In the genomic region with DNA sequence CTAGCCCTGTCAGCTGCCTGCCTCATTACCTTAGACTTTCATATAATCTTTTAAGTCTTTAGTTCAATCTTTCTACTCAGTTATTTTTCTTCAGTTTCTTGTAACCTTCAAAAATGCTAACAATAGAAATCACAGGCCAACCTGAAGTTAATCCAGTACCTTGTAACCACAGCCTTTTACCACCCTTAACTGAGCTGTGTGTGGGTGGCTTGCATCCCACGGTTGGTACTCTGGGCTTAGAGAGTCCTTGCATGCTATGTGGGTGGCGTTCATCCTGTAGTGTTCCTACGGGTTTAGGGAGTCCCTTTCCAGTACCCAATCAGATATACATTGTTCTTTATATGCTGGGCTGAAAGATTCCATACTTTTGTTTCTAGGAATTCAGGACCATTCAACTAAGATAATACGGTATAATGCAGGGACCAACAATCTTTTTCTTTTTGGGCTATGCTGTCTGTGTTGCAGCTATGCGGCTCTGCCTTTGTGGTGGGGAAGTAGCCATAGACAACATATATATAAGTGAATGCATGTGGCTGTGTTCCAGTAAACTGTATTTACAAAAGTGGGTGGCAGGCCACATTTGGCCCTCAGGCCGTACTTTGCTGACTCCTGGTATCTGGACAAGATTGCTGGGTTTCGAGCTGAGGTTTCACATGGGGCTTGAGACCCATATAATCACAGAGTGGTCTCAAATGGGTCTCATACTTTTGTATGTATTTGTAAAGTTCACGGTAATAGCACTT, we compare ENCODE assay signal across 16 cellular contexts.
DNase-seq lines count a peak whose midpoint lies in the region; ATAC-seq lines count a peak whose summit lies in the region.
"Had no signal": no experiment of that assay in that cellular context is flagged by ENCODE, and none has a peak within 500 bp of the region (broad histone marks: within the 10 kb centered on the region; RNA-seq: fewer than 3 reads in every experiment).

No MANE protein-coding gene starts in this region.

- H2BK15ac ChIP-seq in mesendoderm (replicated peaks; ENCODE audit: low read depth) = no peak overlapping the region

- no peak overlapping the region for H3K18ac ChIP-seq in mesendoderm (ENCODE audit: low read length)

- no peak overlapping the region for H3K4ac ChIP-seq in mesendoderm (ENCODE audit: low read depth, low read length)

- no peaks in the 10 kb centered on the region for H3K79me1 ChIP-seq in mesendoderm (ENCODE audit: low read length)

- H4K8ac ChIP-seq in mesendoderm (ENCODE audit: low read depth, low read length) = no peak overlapping the region

- H3K9ac ChIP-seq in mesendoderm (ENCODE audit: low read length) = no peak overlapping the region

- H3K23ac ChIP-seq in mesendoderm (ENCODE audit: low read length) = no peak overlapping the region

- H3K27me3 ChIP-seq in mesendoderm (ENCODE audit: insufficient read depth, low read length, poor library complexity) = no peaks in the 10 kb centered on the region

- H4K5ac ChIP-seq in mesendoderm (ENCODE audit: low read length) = no peak overlapping the region

- no peak overlapping the region for H2BK120ac ChIP-seq in mesendoderm (ENCODE audit: low read depth, low read length)

- no peak overlapping the region for H2BK5ac ChIP-seq in mesendoderm (ENCODE audit: low read length)

- H3K79me2 ChIP-seq in mesendoderm (ENCODE audit: control insufficient read depth, insufficient read depth, low read length) = no peaks in the 10 kb centered on the region

- no peak overlapping the region for H3K4me3 ChIP-seq in mesendoderm (ENCODE audit: low read length)
- H3K4me3 ChIP-seq: K562 had no signal

- H3K4me1 ChIP-seq in mesendoderm (ENCODE audit: control insufficient read depth, low read depth, low read length) = no peaks in the 10 kb centered on the region

- no peak overlapping the region for H3K4me2 ChIP-seq in mesendoderm (ENCODE audit: low read length)

- no peak for ATAC-seq in GM19463 (IDR thresholded peaks at IDR 0.05; ENCODE audit: unreplicated experiment)
- ATAC-seq: K562, Panc1 had no signal

- WGBS in mesendoderm (ENCODE audit: extremely low coverage, insufficient coverage, low lambda C conversion rate) = no CpG with 5 or more reads among the region's 8 CpGs

- no peak overlapping the region for H3K56ac ChIP-seq in mesendoderm (ENCODE audit: low read length)

- no peaks in the 10 kb centered on the region for H3K36me3 ChIP-seq in mesendoderm (ENCODE audit: control insufficient read depth, insufficient read depth, low read length)

- DNase-seq in NCI-H748 (lab: John Stamatoyannopoulos, UW; ENCODE audit: unreplicated experiment) = peak; percentile 25
- no peak for DNase-seq in NCI-H748 treated with DMSO at 0.1 percent for 48 hours (lab: John Stamatoyannopoulos, UW)
- peak; percentile 93 for DNase-seq in NCI-H69 (lab: John Stamatoyannopoulos, UW)
- DNase-seq in SW480 (ENCODE audit: low spot score) = peak; percentile 9
- DNase-seq in RKO (ENCODE audit: low spot score) = no peak
- no peak for DNase-seq in globus pallidus (ENCODE audit: low spot score)
- no peak for DNase-seq in mesendoderm
- DNase-seq: C1 segment of cervical spinal cord, H9, NCI-H1105, NCI-H187 treated with DMSO at 0.1 percent for 48 hours, NCI-H82, Right ventricle myocardium superior had no signal

- no peak overlapping the region for H2AK5ac ChIP-seq in mesendoderm (ENCODE audit: low read length)

- no peak overlapping the region for H3K27ac ChIP-seq in mesendoderm (ENCODE audit: low read depth, low read length)

Comparison
In these comparisons a context has a peak if more than half of its experiments do, and no peak if none do; other contexts are left out.
1. DNase-seq: peak in NCI-H748 (single experiment), NCI-H69 (single experiment) and SW480 (single experiment); none in NCI-H748 treated with DMSO at 0.1 percent for 48 hours (single experiment), RKO (single experiment), globus pallidus (single experiment) and mesendoderm (single experiment).